ENCODE assay signal across 8 cellular contexts in the genomic region with DNA sequence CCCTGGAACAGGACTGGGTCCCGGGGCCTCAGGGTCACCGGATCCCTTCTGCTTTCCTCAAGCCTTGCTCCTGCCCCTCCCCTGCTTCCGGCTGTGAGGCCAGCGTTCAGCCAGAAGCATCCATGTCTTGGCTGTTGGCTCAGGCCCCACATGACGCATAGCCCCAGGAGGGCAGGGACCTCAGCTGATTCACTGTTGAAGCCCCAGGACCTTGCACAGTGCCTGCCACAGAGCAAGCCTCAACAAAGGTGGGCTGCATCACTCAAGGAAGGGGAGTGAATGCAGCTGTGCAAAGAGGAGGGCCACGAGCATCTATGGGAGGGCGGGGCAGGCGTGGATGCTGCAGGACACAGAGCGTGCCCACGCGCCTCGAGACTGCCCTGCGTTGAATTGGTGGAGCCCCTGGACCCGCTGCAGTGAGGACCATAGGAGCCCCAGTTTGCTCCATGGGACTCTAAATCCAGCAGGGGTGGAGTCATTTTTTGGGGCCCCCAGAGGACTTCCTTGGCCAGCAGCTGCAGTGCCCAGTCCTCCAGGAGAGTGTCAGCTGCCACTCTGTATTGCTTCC. TPM values are rescaled to one million over a fixed set of nuclear protein-coding genes. Genes with fewer than 3 reads are reported as not detected.
DNase-seq lines count a peak whose midpoint lies in the region; ATAC-seq and TF ChIP-seq lines count a peak whose summit lies in the region.

No MANE protein-coding gene starts in this region.

- no peaks in the 10 kb centered on the region for H3K9me3 Mint-ChIP-seq in activated CD4-positive, alpha-beta memory T cell treated with anti-CD3 and anti-CD28 coated beads for 36 hours
- H3K9me3 Mint-ChIP-seq in activated CD4-positive, alpha-beta memory T cell treated with anti-CD3 and anti-CD28 coated beads, Interleukin-2, amount 10 ng/mL, durations not matched to agents 7 days and 5 days: no peaks in the 10 kb centered on the region
- no peaks in the 10 kb centered on the region for H3K9me3 Mint-ChIP-seq in activated B cell treated with CpG ODN at 0.5 μM for 24 hours

- H3K27me3 Mint-ChIP-seq in activated CD4-positive, alpha-beta memory T cell treated with anti-CD3 and anti-CD28 coated beads for 36 hours: peaks cover 26% of the 10 kb centered on the region
- H3K27me3 Mint-ChIP-seq in activated CD4-positive, alpha-beta memory T cell treated with anti-CD3 and anti-CD28 coated beads, Interleukin-2, amount 10 ng/mL, durations not matched to agents 7 days and 5 days: peaks cover 24% of the 10 kb centered on the region
- H3K27me3 Mint-ChIP-seq in activated B cell treated with CpG ODN at 0.5 μM for 24 hours: peaks cover 25% of the 10 kb centered on the region

- CTCF ChIA-PET in activated CD4-positive, alpha-beta memory T cell treated with anti-CD3 and anti-CD28 coated beads for 36 hours (lab: Charles Lee): interaction anchor here (0.9 to 10.5 kb wide), 11 partner anchors 9 to 269 kb away, joined by 3 to 167 read pairs (median 4); partner anchors contain the start of genes ITGA3 and PDK2
- CTCF ChIA-PET in activated CD4-positive, alpha-beta memory T cell treated with anti-CD3 and anti-CD28 coated beads, Interleukin-2, amount 10 ng/mL, durations not matched to agents 7 days and 5 days (lab: Charles Lee): interaction anchor here (1.0 to 7.7 kb wide), 6 partner anchors 17 to 65 kb away, joined by 3 to 73 read pairs (median 12); partner anchors contain the start of gene ITGA3
- CTCF ChIA-PET in activated B cell treated with CpG ODN at 0.5 μM for 24 hours (lab: Charles Lee): interaction anchor here (0.5 to 9.0 kb wide), 3 partner anchors 14 to 60 kb away, joined by 3 to 72 read pairs (median 3); partner anchors contain the start of gene ITGA3

- ATAC-seq in activated B cell treated with CpG ODN at 0.5 μM for 24 hours (ENCODE audit: low read depth) (peak; percentile 12), HG02884 (IDR thresholded peaks at IDR 0.05; ENCODE audit: unreplicated experiment) (no peak), GM21423 (IDR thresholded peaks at IDR 0.05; ENCODE audit: unreplicated experiment) (no peak)

- peak overlapping the region; percentile 44 for H3K4me3 Mint-ChIP-seq in activated CD4-positive, alpha-beta memory T cell treated with anti-CD3 and anti-CD28 coated beads for 36 hours
- no peak overlapping the region for H3K4me3 Mint-ChIP-seq in activated CD4-positive, alpha-beta memory T cell treated with anti-CD3 and anti-CD28 coated beads, Interleukin-2, amount 10 ng/mL, durations not matched to agents 7 days and 5 days
- H3K4me3 Mint-ChIP-seq in activated B cell treated with CpG ODN at 0.5 μM for 24 hours: peak overlapping the region; percentile 11

- POLR2A ChIA-PET in activated CD4-positive, alpha-beta memory T cell treated with anti-CD3 and anti-CD28 coated beads for 36 hours (lab: Charles Lee): no interaction called here
- POLR2A ChIA-PET in activated CD4-positive, alpha-beta memory T cell treated with anti-CD3 and anti-CD28 coated beads, Interleukin-2, amount 10 ng/mL, durations not matched to agents 7 days and 5 days (lab: Charles Lee): interaction anchor here (1.4 kb wide), 1 partner anchor 29 kb away, joined by 4 read pairs; no protein-coding TSS in a partner anchor
- POLR2A ChIA-PET in activated B cell treated with CpG ODN at 0.5 μM for 24 hours (lab: Charles Lee): no interaction called here

- H3K4me1 Mint-ChIP-seq in activated CD4-positive, alpha-beta memory T cell treated with anti-CD3 and anti-CD28 coated beads for 36 hours (ENCODE audit: low read depth): peaks cover 6% of the 10 kb centered on the region
- peaks cover 19% of the 10 kb centered on the region for H3K4me1 Mint-ChIP-seq in activated CD4-positive, alpha-beta memory T cell treated with anti-CD3 and anti-CD28 coated beads, Interleukin-2, amount 10 ng/mL, durations not matched to agents 7 days and 5 days
- peaks cover 9% of the 10 kb centered on the region for H3K4me1 Mint-ChIP-seq in activated B cell treated with CpG ODN at 0.5 μM for 24 hours

- no peak for TF ChIP-seq CTCF in activated B cell treated with CpG ODN at 0.5 μM for 24 hours (IDR thresholded peaks at IDR 0.05)

- DNase-seq in activated CD4-positive, alpha-beta memory T cell treated with anti-CD3 and anti-CD28 coated beads for 36 hours: peak; percentile 34
- DNase-seq in activated CD4-positive, alpha-beta memory T cell treated with anti-CD3 and anti-CD28 coated beads, Interleukin-2, amount 10 ng/mL, durations not matched to agents 7 days and 5 days: no peak
- DNase-seq in activated B cell treated with CpG ODN at 0.5 μM for 24 hours (no peak), hepatic stellate cell (ENCODE audit: low spot score) (peak; percentile 95)
- peak; percentile 38 for DNase-seq in stimulated activated CD8-positive, alpha-beta memory T cell treated with anti-CD3 and anti-CD28 coated beads, Interleukin-4, amount 100 ng/mL, for 48 hours
- DNase-seq in effector CD4-positive, alpha-beta T cell: no peak

- no peak overlapping the region for H3K27ac Mint-ChIP-seq in activated CD4-positive, alpha-beta memory T cell treated with anti-CD3 and anti-CD28 coated beads for 36 hours
- no peak overlapping the region for H3K27ac Mint-ChIP-seq in activated CD4-positive, alpha-beta memory T cell treated with anti-CD3 and anti-CD28 coated beads, Interleukin-2, amount 10 ng/mL, durations not matched to agents 7 days and 5 days
- no peak overlapping the region for H3K27ac Mint-ChIP-seq in activated B cell treated with CpG ODN at 0.5 μM for 24 hours

- intact Hi-C loops in activated CD4-positive, alpha-beta memory T cell treated with anti-CD3 and anti-CD28 coated beads for 36 hours (cut with micrococcal nuclease): loop anchor here (1.0 kb wide), 2 partner anchors 29 to 60 kb away; partner anchors contain the start of gene ITGA3
- intact Hi-C loops in activated B cell treated with CpG ODN at 0.5 μM for 24 hours (cut with micrococcal nuclease): loop anchor here (1.0 to 10.0 kb wide), 4 partner anchors 21 to 137 kb away; partner anchors contain the start of genes ITGA3 and SGCA

- no peaks in the 10 kb centered on the region for H3K36me3 Mint-ChIP-seq in activated CD4-positive, alpha-beta memory T cell treated with anti-CD3 and anti-CD28 coated beads for 36 hours
- H3K36me3 Mint-ChIP-seq in activated CD4-positive, alpha-beta memory T cell treated with anti-CD3 and anti-CD28 coated beads, Interleukin-2, amount 10 ng/mL, durations not matched to agents 7 days and 5 days (ENCODE audit: low read depth): no peaks in the 10 kb centered on the region
- H3K36me3 Mint-ChIP-seq in activated B cell treated with CpG ODN at 0.5 μM for 24 hours (ENCODE audit: low read depth): no peaks in the 10 kb centered on the region

RNA-seq across cellular contexts. Expression of gene ITGA3, which starts 28.2 kb away (rescaled TPM):
- 10 to 100 TPM; 15.8 to 17.6 TPM for total RNA-seq in activated CD4-positive, alpha-beta memory T cell treated with anti-CD3 and anti-CD28 coated beads for 36 hours
- 10 to 100 TPM; 12.5 to 13.4 TPM for total RNA-seq in activated CD4-positive, alpha-beta memory T cell treated with anti-CD3 and anti-CD28 coated beads, Interleukin-2, amount 10 ng/mL, durations not matched to agents 7 days and 5 days
- total RNA-seq in activated B cell treated with CpG ODN at 0.5 μM for 24 hours: 7.7 and 9.8 TPM in 2 replicates

RNA-seq across cellular contexts. Expression of gene DLX3, which starts 32.7 kb away (rescaled TPM):
- not detected for total RNA-seq in activated CD4-positive, alpha-beta memory T cell treated with anti-CD3 and anti-CD28 coated beads for 36 hours
- not detected for total RNA-seq in activated CD4-positive, alpha-beta memory T cell treated with anti-CD3 and anti-CD28 coated beads, Interleukin-2, amount 10 ng/mL, durations not matched to agents 7 days and 5 days
- total RNA-seq in activated B cell treated with CpG ODN at 0.5 μM for 24 hours: not detected in 2 replicates

RNA-seq across cellular contexts. Expression of gene DLX4, which starts 58.7 kb away (rescaled TPM):
- under 1 TPM; 0.52 to 0.87 TPM for total RNA-seq in activated CD4-positive, alpha-beta memory T cell treated with anti-CD3 and anti-CD28 coated beads for 36 hours
- total RNA-seq in activated CD4-positive, alpha-beta memory T cell treated with anti-CD3 and anti-CD28 coated beads, Interleukin-2, amount 10 ng/mL, durations not matched to agents 7 days and 5 days: under 1 TPM; 0.28 TPM
- 0.42 TPM in 2 replicates for total RNA-seq in activated B cell treated with CpG ODN at 0.5 μM for 24 hours

Comparison
In these comparisons a context has a peak if more than half of its experiments do, and no peak if none do; other contexts are left out.
1. DNase-seq: peak in activated CD4-positive, alpha-beta memory T cell treated with anti-CD3 and anti-CD28 coated beads for 36 hours (single experiment), hepatic stellate cell (single experiment) and stimulated activated CD8-positive, alpha-beta memory T cell treated with anti-CD3 and anti-CD28 coated beads, Interleukin-4, amount 100 ng/mL, for 48 hours (single experiment); none in activated CD4-positive, alpha-beta memory T cell treated with anti-CD3 and anti-CD28 coated beads, Interleukin-2, amount 10 ng/mL, durations not matched to agents 7 days and 5 days (single experiment), activated B cell treated with CpG ODN at 0.5 μM for 24 hours (single experiment) and effector CD4-positive, alpha-beta T cell (single experiment).